In the genomic region with DNA sequence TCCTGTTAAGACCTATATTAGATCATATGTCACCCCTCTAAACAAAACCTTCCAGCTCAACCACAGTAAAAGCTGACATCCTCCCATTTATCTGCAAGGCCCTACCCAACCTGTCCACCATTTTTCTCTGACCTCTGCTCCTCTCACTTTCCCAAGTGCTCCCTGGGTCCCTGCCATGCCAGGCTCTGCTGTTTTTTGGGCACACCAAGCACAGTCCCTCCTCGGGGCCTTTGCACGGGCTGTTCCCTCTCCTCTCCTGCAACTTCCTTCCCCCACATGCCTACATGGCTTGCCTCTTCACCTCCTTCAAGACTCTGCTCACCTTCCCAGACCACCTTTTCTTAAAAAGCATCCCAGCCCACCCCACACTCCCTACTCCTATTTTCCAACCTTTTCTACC, we compare ENCODE assay signal across 33 cellular contexts.
"Had no signal": no experiment of that assay in that cellular context is flagged by ENCODE, and none has a peak within 500 bp of the region (broad histone marks: within the 10 kb centered on the region; RNA-seq: fewer than 3 reads in every experiment).

No MANE protein-coding gene starts in this region.

- H3K27ac ChIP-seq: KMS-11 had no signal

- H3K36me3 ChIP-seq: MG63 had no signal

- DNase-seq: Karpas-422, Kasumi-1, KG1, MG63, MM.1S, MV-4-11, NCI-H1048, NCI-H1092, NCI-H1092 treated with DMSO at 0.1 percent for 48 hours, NCI-H1105, NCI-H1105 treated with DMSO at 0.1 percent for 48 hours, NCI-H1417, NCI-H1417 treated with DMSO at 0.1 percent for 48 hours, NCI-H1436, NCI-H1436 treated with DMSO at 0.1 percent for 48 hours, NCI-H1694, NCI-H1694 treated with DMSO at 0.1 percent for 48 hours, NCI-H187, NCI-H187 treated with DMSO at 0.1 percent for 48 hours, NCI-H1930, NCI-H2029, NCI-H2029 treated with DMSO at 0.1 percent for 48 hours, NCI-H2081 treated with DMSO at 0.1 percent for 48 hours, NCI-H2107, NCI-H2171, NCI-H2171 treated with DMSO at 0.1 percent for 48 hours, NCI-H2227 treated with DMSO at 0.1 percent for 48 hours, NCI-H226, NCI-H446, NCI-H446 treated with DMSO at 0.1 percent for 48 hours, NCI-H510A, NCI-H510A treated with DMSO at 0.1 percent for 48 hours had no signal

- H3K4me3 ChIP-seq: MG63 had no signal
